8 cellular contexts compared by ENCODE assay signal in the genomic region with DNA sequence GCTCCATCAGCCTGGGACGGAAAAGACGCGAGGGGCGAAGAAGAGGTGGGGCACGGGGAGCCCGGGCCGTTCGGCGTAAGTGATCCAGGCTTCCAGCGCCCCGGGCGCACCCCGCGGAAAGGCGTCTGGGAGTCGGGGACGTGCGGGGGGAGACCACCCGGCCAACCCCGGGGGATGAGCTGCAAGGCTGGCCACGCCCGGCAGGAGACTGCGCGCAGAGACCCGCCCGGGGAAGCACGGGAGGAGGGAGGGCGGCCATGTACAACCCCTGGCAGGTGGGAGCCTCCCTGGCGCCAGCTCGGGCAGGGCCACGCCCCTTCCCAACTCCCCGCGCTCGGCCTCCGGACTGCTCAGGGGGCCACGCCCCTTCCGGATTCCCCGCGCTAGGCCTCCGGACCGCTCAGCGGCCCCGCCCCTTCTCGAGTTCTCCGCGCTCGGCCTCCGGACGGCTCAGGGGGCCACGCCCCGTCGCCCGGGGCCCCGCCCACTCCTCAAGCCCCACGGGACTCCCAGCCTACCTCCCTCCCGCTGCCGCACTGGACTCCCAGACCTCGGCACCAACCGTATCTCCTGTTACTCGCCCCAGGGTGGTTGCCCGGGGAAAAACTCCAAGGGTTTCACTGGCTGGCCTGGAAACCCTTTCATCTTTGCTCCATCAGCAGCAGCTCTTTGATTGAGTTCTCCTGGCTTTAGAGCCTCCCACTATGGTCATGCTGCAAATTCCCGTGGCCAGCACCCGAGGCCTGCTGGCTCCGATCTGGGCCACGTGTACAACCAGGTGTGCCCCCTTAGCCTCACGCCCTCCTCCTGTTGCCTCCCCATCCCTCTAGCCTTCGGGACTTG.
DNase-seq lines count a peak whose midpoint lies in the region; ATAC-seq, FAIRE-seq and TF ChIP-seq lines count a peak whose summit lies in the region.

No MANE protein-coding gene starts in this region.

- FAIRE-seq in H54 (lab: Jason Lieb, UNC), result peak; percentile 38

- H3K9me3 Mint-ChIP-seq in activated naive CD4-positive, alpha-beta T cell treated with anti-CD3 and anti-CD28 coated beads, Interleukin-2, amount 50 U/mL, for 72 hours, result peaks cover 4 to 6% of the 10 kb centered on the region in 2 donors

- H2AFZ ChIP-seq in Loucy (ENCODE audit: low read length), result 0 out of 2 replicates have a peak overlapping the region, but pooled peaks have one; percentile 28

- H3K27me3 ChIP-seq in Loucy (ENCODE audit: insufficient read depth, low read length, poor library complexity, severe bottlenecking), result no peaks in the 10 kb centered on the region

- no peaks in the 10 kb centered on the region for H3K79me2 ChIP-seq in Loucy (ENCODE audit: insufficient read depth, low read length)

- H3K36me3 Mint-ChIP-seq in activated naive CD4-positive, alpha-beta T cell treated with anti-CD3 and anti-CD28 coated beads, Interleukin-2, amount 50 U/mL, for 72 hours, result no peaks in the 10 kb centered on the region

- no peaks in the 10 kb centered on the region for H3K36me3 ChIP-seq in Loucy (ENCODE audit: insufficient read depth, low read length)

- peak; percentile 95 to 97 for ATAC-seq in activated naive CD4-positive, alpha-beta T cell treated with anti-CD3 and anti-CD28 coated beads, Interleukin-2, amount 50 U/mL, for 72 hours

- no peak overlapping the region for H3K9ac ChIP-seq in Loucy (ENCODE audit: low read depth, low read length, poor library complexity, severe bottlenecking)

- H3K4me3 ChIP-seq in Loucy (ENCODE audit: low read length, poor library complexity, severe bottlenecking), result peak overlapping the region; percentile 46

- H3F3A ChIP-seq in Loucy (ENCODE audit: low read depth), result no peaks in the 10 kb centered on the region

- H3K9me3 ChIP-seq in Loucy (ENCODE audit: insufficient read depth, low read depth, low read length), result no peaks in the 10 kb centered on the region

- H3K4me1 ChIP-seq in Loucy (ENCODE audit: insufficient read depth, low read length, poor library complexity, severe bottlenecking), result no peaks in the 10 kb centered on the region

- H4K20me1 ChIP-seq in Loucy (ENCODE audit: insufficient read depth, low read length, poor library complexity, severe bottlenecking), result no peaks in the 10 kb centered on the region

- no peak for TF ChIP-seq POLR2A in H54 (IDR thresholded peaks at IDR 0.05; ENCODE audit: low read depth, low read length)

- TF ChIP-seq CTCF in Loucy (conservative IDR thresholded peaks at IDR 0.05; ENCODE audit: low read length), result no peak

- H3K4me2 ChIP-seq in Loucy (ENCODE audit: low read depth, low read length, poor library complexity, severe bottlenecking), result peak overlapping the region; percentile 21

- DNase-seq in Daoy (ENCODE audit: low read depth) (peak; percentile 96), H54 (ENCODE audit: insufficient read length, low spot score) (peak; percentile 97), SK-N-DZ (ENCODE audit: low spot score) (peak; percentile 97), glomerular visceral epithelial cell (ENCODE audit: extremely low spot score) (peak; percentile 95), nucleus accumbens (lab: John Stamatoyannopoulos, UW) (peak in 53 of 56 donors; percentile 14 to 89 (median 60)), superior temporal gyrus (ENCODE audit: extremely low spot score) (peak; percentile 51)
- DNase-seq in activated naive CD4-positive, alpha-beta T cell treated with anti-CD3 and anti-CD28 coated beads, Interleukin-2, amount 50 U/mL, for 72 hours (ENCODE audit: low spot score in 2 of 2), result peak; percentile 88 to 94

- peak overlapping the region; percentile 58 to 94 for H3K27ac Mint-ChIP-seq in activated naive CD4-positive, alpha-beta T cell treated with anti-CD3 and anti-CD28 coated beads, Interleukin-2, amount 50 U/mL, for 72 hours

- no peaks in the 10 kb centered on the region for H3K9me2 ChIP-seq in Loucy (replicated peaks; ENCODE audit: low read depth, low read length)

Comparison
In these comparisons a context has a peak if more than half of its experiments do, and no peak if none do; other contexts are left out.
1. Peak in every context shown above with its lines: DNase-seq, ATAC-seq and H3K4me3 ChIP-seq.